8 cellular contexts compared by ENCODE assay signal in genomic region chr3:5304789-5305680, GRCh38.
DNase-seq lines count a peak whose midpoint lies in the region; ATAC-seq and TF ChIP-seq lines count a peak whose summit lies in the region.

No MANE protein-coding gene starts in this region.

- no peaks in the 10 kb centered on the region for H3K36me3 Mint-ChIP-seq in activated CD8-positive, alpha-beta memory T cell treated with anti-CD3 and anti-CD28 coated beads, Interleukin-2, amount 10 ng/mL, durations not matched to agents 7 days and 5 days

- DNase-seq in BE2C: peak; percentile 32
- peak; percentile 53 for DNase-seq in NCI-H345 treated with DMSO at 0.1 percent for 48 hours (lab: John Stamatoyannopoulos, UW; ENCODE audit: unreplicated experiment)
- peak; percentile 43 for DNase-seq in activated CD8-positive, alpha-beta memory T cell treated with anti-CD3 and anti-CD28 coated beads, Interleukin-2, amount 10 ng/mL, durations not matched to agents 7 days and 5 days
- DNase-seq in glomerular visceral epithelial cell (ENCODE audit: extremely low spot score): peak; percentile 42
- DNase-seq in prostate gland (ENCODE audit: low spot score): peak; percentile 20
- DNase-seq in activated effector memory CD4-positive, alpha-beta T cell treated with anti-CD3 and anti-CD28 coated beads, Interleukin-2, amount 50 U/mL, for 16 hours: no peak

- no peak for TF ChIP-seq POLR2A in prostate gland (IDR thresholded peaks at IDR 0.05)

- H3K4me3 ChIP-seq in BE2C (ENCODE audit: low read depth, low read length): no peak overlapping the region
- no peak overlapping the region for H3K4me3 ChIP-seq in prostate gland

- intact Hi-C loops in prostate gland (cut with DNase I): no loop called here

- no peak overlapping the region for H3K4me3 Mint-ChIP-seq in activated CD8-positive, alpha-beta memory T cell treated with anti-CD3 and anti-CD28 coated beads, Interleukin-2, amount 10 ng/mL, durations not matched to agents 7 days and 5 days

- H3K9me3 ChIP-seq in BE2C (no peaks in the 10 kb centered on the region), prostate gland (no peaks in the 10 kb centered on the region)

- H3K27me3 ChIP-seq in BE2C (no peaks in the 10 kb centered on the region), prostate gland (replicated peaks; ENCODE audit: insufficient read depth) (no peaks in the 10 kb centered on the region)

- H3K4me1 Mint-ChIP-seq in activated CD8-positive, alpha-beta memory T cell treated with anti-CD3 and anti-CD28 coated beads, Interleukin-2, amount 10 ng/mL, durations not matched to agents 7 days and 5 days: no peaks in the 10 kb centered on the region

- no peaks in the 10 kb centered on the region for H3K9me3 Mint-ChIP-seq in activated CD8-positive, alpha-beta memory T cell treated with anti-CD3 and anti-CD28 coated beads, Interleukin-2, amount 10 ng/mL, durations not matched to agents 7 days and 5 days (ENCODE audit: low read depth)

- H3K27ac Mint-ChIP-seq in activated CD8-positive, alpha-beta memory T cell treated with anti-CD3 and anti-CD28 coated beads, Interleukin-2, amount 10 ng/mL, durations not matched to agents 7 days and 5 days: no peak overlapping the region

- peak; percentile 59 for TF ChIP-seq CTCF in BE2C (IDR thresholded peaks at IDR 0.05; ENCODE audit: low read depth, low read length)
- peak in 3 of 4 experiments; percentile 42 to 50 (median 47) for TF ChIP-seq CTCF in prostate gland (IDR thresholded peaks at IDR 0.05)

- no peak overlapping the region for H3K27ac ChIP-seq in prostate gland

- H3K27me3 Mint-ChIP-seq in activated CD8-positive, alpha-beta memory T cell treated with anti-CD3 and anti-CD28 coated beads, Interleukin-2, amount 10 ng/mL, durations not matched to agents 7 days and 5 days: peaks cover 2% of the 10 kb centered on the region

- WGBS in prostate gland: 19% methylated on average over 13 of the region's 13 CpGs

- no peaks in the 10 kb centered on the region for H3K36me3 ChIP-seq in BE2C
- no peaks in the 10 kb centered on the region for H3K36me3 ChIP-seq in prostate gland

- ATAC-seq in GM18867 (IDR thresholded peaks at IDR 0.05; ENCODE audit: unreplicated experiment) (peak; percentile 84), HG03039 (IDR thresholded peaks at IDR 0.05; ENCODE audit: unreplicated experiment) (peak; percentile 55)
- no peak for ATAC-seq in activated CD8-positive, alpha-beta memory T cell treated with anti-CD3 and anti-CD28 coated beads, Interleukin-2, amount 10 ng/mL, durations not matched to agents 7 days and 5 days

- H3K4me1 ChIP-seq in BE2C: no peaks in the 10 kb centered on the region
- H3K4me1 ChIP-seq in prostate gland (replicated peaks): no peaks in the 10 kb centered on the region

- CTCF ChIA-PET in activated CD8-positive, alpha-beta memory T cell treated with anti-CD3 and anti-CD28 coated beads, Interleukin-2, amount 10 ng/mL, durations not matched to agents 7 days and 5 days (lab: Charles Lee): no interaction called here
